8 cellular contexts compared by ENCODE assay signal in the genomic region with DNA sequence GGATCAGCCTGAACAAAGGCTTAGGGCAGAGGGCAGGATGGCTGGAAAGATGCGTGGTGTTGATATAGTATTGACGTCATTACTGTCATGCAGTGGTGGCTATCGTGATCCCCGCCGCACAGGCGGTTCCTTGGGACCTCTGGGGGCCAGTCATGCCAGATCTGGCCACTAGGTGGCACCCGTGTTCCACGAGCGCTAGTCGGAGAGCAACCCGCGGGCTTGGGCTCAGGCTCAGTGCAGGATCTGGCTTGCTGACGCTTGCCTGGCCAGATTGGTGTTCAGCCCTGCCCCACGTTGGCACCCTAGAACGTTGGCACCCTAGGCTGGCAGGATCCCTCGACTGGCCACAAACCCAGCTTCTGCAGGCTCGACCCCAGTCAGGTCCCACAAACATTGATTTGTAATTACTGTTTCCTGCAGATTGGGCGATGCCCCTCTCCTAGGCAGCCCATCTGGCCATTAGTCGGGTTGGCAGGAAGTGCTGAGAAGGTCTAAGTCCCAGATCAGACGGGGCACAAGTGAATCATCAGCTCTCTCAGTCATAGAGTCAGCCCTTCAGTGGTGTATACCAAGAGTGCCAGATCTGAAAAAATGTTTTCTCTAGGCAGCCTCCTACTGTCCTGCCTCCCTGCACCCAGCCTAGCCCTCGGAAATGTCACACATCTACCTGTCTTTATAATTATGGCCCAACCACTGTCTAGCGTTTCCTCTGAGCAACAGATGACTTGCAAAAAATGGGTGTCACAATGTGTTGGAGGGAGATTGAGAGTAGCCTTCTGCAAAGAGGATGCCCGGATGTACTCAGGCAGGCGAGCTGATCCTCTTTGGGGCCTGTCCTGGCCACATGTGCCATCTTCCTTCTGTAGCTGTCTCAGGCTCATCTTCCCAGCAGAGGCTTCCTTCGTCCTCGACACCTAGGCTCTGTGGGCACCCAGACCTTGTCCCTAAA.
A peak's percentile ranks its signal among the peaks of the same experiment; 100 is the strongest.
DNase-seq lines count a peak whose midpoint lies in the region; ATAC-seq and TF ChIP-seq lines count a peak whose summit lies in the region.

No MANE protein-coding gene starts in this region.

- H3K27me3 Mint-ChIP-seq in CD4-positive, alpha-beta T cell = peaks cover 13% of the 10 kb centered on the region
- peaks cover 8% of the 10 kb centered on the region for H3K27me3 Mint-ChIP-seq in activated CD4-positive, alpha-beta memory T cell treated with anti-CD3 and anti-CD28 coated beads, Interleukin-2, amount 10 ng/mL, durations not matched to agents 7 days and 5 days

- POLR2A ChIA-PET in CD4-positive, alpha-beta T cell (lab: Charles Lee) = no interaction called here
- POLR2A ChIA-PET in activated CD4-positive, alpha-beta memory T cell treated with anti-CD3 and anti-CD28 coated beads, Interleukin-2, amount 10 ng/mL, durations not matched to agents 7 days and 5 days (lab: Charles Lee) = interaction anchor here (0.9 kb wide), 1 partner anchor 68 kb away, joined by 3 read pairs; no protein-coding TSS in a partner anchor

- peak; percentile 96 for TF ChIP-seq CTCF in CD4-positive, alpha-beta T cell (IDR thresholded peaks at IDR 0.05)

- no peaks in the 10 kb centered on the region for H3K9me3 ChIP-seq in CD4-positive, alpha-beta T cell (ENCODE audit: control insufficient read depth, low read length)

- DNase-seq in CD4-positive, alpha-beta T cell = peak; percentile 60 to 88 (median 78)
- DNase-seq in NCI-H526 (lab: John Stamatoyannopoulos, UW) (peak; percentile 51 to 92), mesenteric fat pad (ENCODE audit: low spot score) (peak; percentile 96)
- DNase-seq in activated CD4-positive, alpha-beta memory T cell treated with anti-CD3 and anti-CD28 coated beads, Interleukin-2, amount 10 ng/mL, durations not matched to agents 7 days and 5 days = peak; percentile 85
- DNase-seq in effector CD8-positive, alpha-beta T cell (lab: John Stamatoyannopoulos, UW) = peak; percentile 67
- peak; percentile 75 to 85 for DNase-seq in stimulated activated CD8-positive, alpha-beta memory T cell treated with anti-CD3 and anti-CD28 coated beads, Interleukin-2, amount 100 ng/mL, for 48 hours (ENCODE audit: low read depth in 2 of 2)

- no peak overlapping the region for H3K4me3 Mint-ChIP-seq in CD4-positive, alpha-beta T cell
- H3K4me3 Mint-ChIP-seq in activated CD4-positive, alpha-beta memory T cell treated with anti-CD3 and anti-CD28 coated beads, Interleukin-2, amount 10 ng/mL, durations not matched to agents 7 days and 5 days = no peak overlapping the region

- H3K4me1 Mint-ChIP-seq in CD4-positive, alpha-beta T cell (ENCODE audit: low read depth) = peaks cover 12% of the 10 kb centered on the region
- H3K4me1 Mint-ChIP-seq in activated CD4-positive, alpha-beta memory T cell treated with anti-CD3 and anti-CD28 coated beads, Interleukin-2, amount 10 ng/mL, durations not matched to agents 7 days and 5 days = peaks cover 13% of the 10 kb centered on the region

- intact Hi-C loops in CD4-positive, alpha-beta T cell (cut with DNase I, micrococcal nuclease) = loop anchor here (1.0 to 10.0 kb wide), 4 partner anchors 68 to 1542 kb away; no protein-coding TSS in a partner anchor

- H3K27ac ChIP-seq in CD4-positive, alpha-beta T cell (ENCODE audit: low read depth, low read length) = no peak overlapping the region

- CTCF ChIA-PET in CD4-positive, alpha-beta T cell (lab: Charles Lee) = interaction anchor here (0.8 to 1.4 kb wide), 1 partner anchor 68 kb away, joined by 4 to 6 read pairs; no protein-coding TSS in a partner anchor
- CTCF ChIA-PET in activated CD4-positive, alpha-beta memory T cell treated with anti-CD3 and anti-CD28 coated beads, Interleukin-2, amount 10 ng/mL, durations not matched to agents 7 days and 5 days (lab: Charles Lee) = interaction anchor here (1.0 to 5.9 kb wide), 12 partner anchors 16 to 1199 kb away, joined by 3 to 45 read pairs (median 4); no protein-coding TSS in a partner anchor

- peak; percentile 95 for ATAC-seq in CD4-positive, alpha-beta T cell (ENCODE audit: poor library complexity)
- ATAC-seq in GM19328 (IDR thresholded peaks at IDR 0.05; ENCODE audit: unreplicated experiment) (peak; percentile 93), HG03432 (IDR thresholded peaks at IDR 0.05; ENCODE audit: unreplicated experiment) (peak; percentile 98)

- no peaks in the 10 kb centered on the region for H3K9me3 Mint-ChIP-seq in CD4-positive, alpha-beta T cell
- H3K9me3 Mint-ChIP-seq in activated CD4-positive, alpha-beta memory T cell treated with anti-CD3 and anti-CD28 coated beads, Interleukin-2, amount 10 ng/mL, durations not matched to agents 7 days and 5 days = no peaks in the 10 kb centered on the region

- H3K27me3 ChIP-seq in CD4-positive, alpha-beta T cell (ENCODE audit: control insufficient read depth, insufficient read depth, low read length) = no peaks in the 10 kb centered on the region

- H3K27ac Mint-ChIP-seq in CD4-positive, alpha-beta T cell = no peak overlapping the region
- no peak overlapping the region for H3K27ac Mint-ChIP-seq in activated CD4-positive, alpha-beta memory T cell treated with anti-CD3 and anti-CD28 coated beads, Interleukin-2, amount 10 ng/mL, durations not matched to agents 7 days and 5 days

- H3K36me3 Mint-ChIP-seq in CD4-positive, alpha-beta T cell (ENCODE audit: low read depth) = no peaks in the 10 kb centered on the region
- no peaks in the 10 kb centered on the region for H3K36me3 Mint-ChIP-seq in activated CD4-positive, alpha-beta memory T cell treated with anti-CD3 and anti-CD28 coated beads, Interleukin-2, amount 10 ng/mL, durations not matched to agents 7 days and 5 days (ENCODE audit: low read depth)
